Comparison of ENCODE assay signal across 22 cellular contexts in the genomic region with DNA sequence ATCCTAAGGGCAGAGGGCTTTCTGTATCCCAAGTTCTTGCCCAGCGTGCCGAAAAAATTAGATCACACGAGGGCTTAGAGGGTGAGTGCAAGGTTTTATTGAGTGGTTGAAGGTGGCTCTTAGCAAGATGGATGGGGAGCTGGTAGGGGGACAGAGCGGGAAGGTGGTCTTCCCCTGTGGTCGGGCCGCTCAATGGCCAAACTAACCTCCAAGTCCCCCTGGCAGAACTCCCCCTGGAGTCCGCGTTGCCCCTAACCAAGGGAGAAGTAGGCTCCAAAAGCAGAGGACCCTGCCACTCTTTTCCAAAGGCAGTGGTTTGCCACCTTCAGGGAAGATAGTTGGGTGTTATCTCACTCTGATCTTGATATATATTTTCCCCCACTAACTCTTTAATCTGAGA.
"Had no signal": no experiment of that assay in that cellular context is flagged by ENCODE, and none has a peak within 500 bp of the region (broad histone marks: within the 10 kb centered on the region; RNA-seq: fewer than 3 reads in every experiment).

No MANE protein-coding gene starts in this region.

- H3K79me2 ChIP-seq: hepatocyte had no signal

- H3K36me3 Mint-ChIP-seq: mesothelial cell of epicardium, naive B cell had no signal

- H3K9me3 ChIP-seq: gastroesophageal sphincter, heart left ventricle, left lung, lower lobe of right lung, mucosa of descending colon had no signal

- DNase-seq: dermis blood vessel endothelial cell; dorsolateral prefrontal cortex; effector CD4-positive, alpha-beta T cell; effector memory CD4-positive, alpha-beta T cell; erythroblast; foreskin keratinocyte; heart left ventricle; hypothalamus; immature natural killer cell; left cardiac atrium; left lung; left ventricle myocardium superior; lower lobe of right lung; mesenchymal stem cell; mucosa of descending colon; naive B cell had no signal

- H3K9me3 Mint-ChIP-seq: mesothelial cell of epicardium had no signal

- H3K27ac Mint-ChIP-seq: immature natural killer cell, mesothelial cell of epicardium, naive B cell had no signal

- H3K4me3 ChIP-seq: coronary artery, dorsolateral prefrontal cortex, gastroesophageal sphincter, heart left ventricle, hepatocyte, left lung, lower lobe of right lung, mucosa of descending colon had no signal

- H3K27me3 ChIP-seq: dorsolateral prefrontal cortex, foreskin keratinocyte, gastroesophageal sphincter, hepatocyte, left lung had no signal

- H3K4me2 ChIP-seq: hepatocyte had no signal

- H3K4me1 Mint-ChIP-seq: immature natural killer cell, naive B cell had no signal

- ATAC-seq: esophagus mucosa, foreskin keratinocyte, gastroesophageal sphincter, heart left ventricle, left lung, left ventricle myocardium superior, mucosa of descending colon had no signal

- H3K36me3 ChIP-seq: gastroesophageal sphincter, heart left ventricle, left lung, lower lobe of right lung had no signal

- H3K4me3 Mint-ChIP-seq: immature natural killer cell, mesothelial cell of epicardium, naive B cell had no signal

- H3K27ac ChIP-seq: coronary artery, dorsolateral prefrontal cortex, epithelial cell of prostate, foreskin keratinocyte, gastroesophageal sphincter, heart left ventricle, hepatocyte, left lung, lower lobe of right lung had no signal

- H3K4me1 ChIP-seq: foreskin keratinocyte, gastroesophageal sphincter, heart left ventricle, left lung, lower lobe of right lung had no signal
